In genomic region chr10:5774987-5775386, GRCh38 we compare ENCODE assay signal across 11 cellular contexts. TPM values are rescaled to one million over a fixed set of nuclear protein-coding genes. Genes with fewer than 3 reads are reported as not detected.
DNase-seq lines count a peak whose midpoint lies in the region; ATAC-seq and TF ChIP-seq lines count a peak whose summit lies in the region.
"Had no signal": no experiment of that assay in that cellular context is flagged by ENCODE, and none has a peak within 500 bp of the region (broad histone marks: within the 10 kb centered on the region; RNA-seq: fewer than 3 reads in every experiment).

No MANE protein-coding gene starts in this region.

- H3K9me3 ChIP-seq in GM23248 (ENCODE audit: low read depth) (no peaks in the 10 kb centered on the region), gastrocnemius medialis (no peaks in the 10 kb centered on the region)
- no peaks in the 10 kb centered on the region for H3K9me3 ChIP-seq in naive thymus-derived CD4-positive, alpha-beta T cell (ENCODE audit: control insufficient read depth in 2 of 3, low read length in 3 of 3)

- peaks cover 67% of the 10 kb centered on the region for H3F3A ChIP-seq in GM23248 (ENCODE audit: insufficient read depth)

- peaks cover 98% of the 10 kb centered on the region for H3K79me2 ChIP-seq in GM23248 (ENCODE audit: insufficient read depth)

- TF ChIP-seq POLR2A in gastrocnemius medialis (IDR thresholded peaks at IDR 0.05) = no peak

- no peaks in the 10 kb centered on the region for H3K9me2 ChIP-seq in GM23248 (ENCODE audit: insufficient read depth)

- 92% methylated on average over 7 of the region's 7 CpGs for WGBS in GM23248 (ENCODE audit: low coverage in 1 of 2, low lambda C conversion rate in 2 of 2, missing lambda C conversion rate in 2 of 2), 2 experiments

- no peak overlapping the region for H3K9ac ChIP-seq in GM23248

- peak overlapping the region; percentile 92 for H3K27ac ChIP-seq in GM23248
- peak overlapping the region; percentile 72 for H3K27ac ChIP-seq in naive thymus-derived CD4-positive, alpha-beta T cell (ENCODE audit: low read depth, low read length)
- no peak overlapping the region for H3K27ac ChIP-seq in gastrocnemius medialis

- no peak for ATAC-seq in naive thymus-derived CD4-positive, alpha-beta T cell
- no peak for ATAC-seq in GM18520 (IDR thresholded peaks at IDR 0.05; ENCODE audit: unreplicated experiment)
- ATAC-seq in gastrocnemius medialis = no peak

- no peak overlapping the region for H2AFZ ChIP-seq in GM23248

- H3K9me3 Mint-ChIP-seq in CD14-positive monocyte = no peaks in the 10 kb centered on the region
- H3K9me3 Mint-ChIP-seq in activated naive CD8-positive, alpha-beta T cell (ENCODE audit: low read depth) = no peaks in the 10 kb centered on the region
- peaks cover 0 to 4% (median 0%) of the 10 kb centered on the region in 11 donors for H3K9me3 Mint-ChIP-seq in naive thymus-derived CD4-positive, alpha-beta T cell

- H3K4me1 Mint-ChIP-seq in CD14-positive monocyte = peaks cover 17% of the 10 kb centered on the region
- H3K4me1 Mint-ChIP-seq in activated naive CD8-positive, alpha-beta T cell (ENCODE audit: low read depth) = peaks cover 43% of the 10 kb centered on the region
- peaks cover 23 to 64% (median 54%) of the 10 kb centered on the region in 7 donors for H3K4me1 Mint-ChIP-seq in naive thymus-derived CD4-positive, alpha-beta T cell

- DNase-seq in CD14-positive monocyte (ENCODE audit: low spot score) = no peak
- no peak for DNase-seq in GM23248
- no peak for DNase-seq in naive thymus-derived CD4-positive, alpha-beta T cell
- no peak for DNase-seq in activated effector memory CD4-positive, alpha-beta T cell treated with anti-CD3 and anti-CD28 coated beads, Interleukin-2, amount 50 U/mL, for 16 hours
- DNase-seq in NCI-H82 treated with DMSO at 0.1 percent for 48 hours (lab: John Stamatoyannopoulos, UW; ENCODE audit: unreplicated experiment) = no peak
- DNase-seq in gastrocnemius medialis = no peak
- DNase-seq: NCI-H1092, retina had no signal

- H3K36me3 Mint-ChIP-seq in CD14-positive monocyte = peaks cover 63 to 80% of the 10 kb centered on the region in 2 donors
- peaks cover 15% of the 10 kb centered on the region for H3K36me3 Mint-ChIP-seq in activated naive CD8-positive, alpha-beta T cell
- H3K36me3 Mint-ChIP-seq in naive thymus-derived CD4-positive, alpha-beta T cell = peaks cover 0 to 51% (median 30%) of the 10 kb centered on the region in 5 donors

- H3K4me3 ChIP-seq in GM23248 (no peak overlapping the region), gastrocnemius medialis (no peak overlapping the region)
- H3K4me3 ChIP-seq in naive thymus-derived CD4-positive, alpha-beta T cell (ENCODE audit: low read length) = no peak overlapping the region
- H3K4me3 ChIP-seq: BLaER1 treated with 17β-estradiol and CSF1 and Interleukin-3, amounts not matched to agents 10 nM and 100 nM had no signal

- H3K27ac Mint-ChIP-seq in CD14-positive monocyte = peak overlapping the region in 4 of 7 donors; percentile 6 to 81 (median 66)
- peak overlapping the region; percentile 83 for H3K27ac Mint-ChIP-seq in activated naive CD8-positive, alpha-beta T cell
- H3K27ac Mint-ChIP-seq in naive thymus-derived CD4-positive, alpha-beta T cell = peak overlapping the region; percentile 83 to 95 (median 94)

- peaks cover 27% of the 10 kb centered on the region for H4K20me1 ChIP-seq in GM23248 (ENCODE audit: insufficient read depth)

- no peak overlapping the region for H3K4me3 Mint-ChIP-seq in CD14-positive monocyte
- no peak overlapping the region for H3K4me3 Mint-ChIP-seq in activated naive CD8-positive, alpha-beta T cell
- H3K4me3 Mint-ChIP-seq in naive thymus-derived CD4-positive, alpha-beta T cell = peak overlapping the region in 7 of 10 donors; percentile 70 to 82 (median 78)

- in situ Hi-C loops in GM23248 (cut with MboI) = no loop called here
- in situ Hi-C loops in gastrocnemius medialis (cut with MboI; ENCODE audit: low sequenced_read_pairs in 4 of 4) = no loop called here

- intact Hi-C loops in CD14-positive monocyte (cut with micrococcal nuclease) = no loop called here
- intact Hi-C loops in naive thymus-derived CD4-positive, alpha-beta T cell (cut with micrococcal nuclease) = loop anchor here (1.0 to 5.0 kb wide), 6 partner anchors 14 to 98 kb away; partner anchors contain the start of genes GDI2 (in 2 of the 2) and TASOR2 (in 2 of the 2)
- intact Hi-C loops in gastrocnemius medialis (cut with DNase I; ENCODE audit: low total_unique reads) = no loop called here

- H3K36me3 ChIP-seq in GM23248 (ENCODE audit: low read depth) (peaks cover 18% of the 10 kb centered on the region; the same call in 1 of the 2 replicates), gastrocnemius medialis (peaks cover 0 to 19% of the 10 kb centered on the region in 2 donors)
- H3K36me3 ChIP-seq in naive thymus-derived CD4-positive, alpha-beta T cell (ENCODE audit: control insufficient read depth in 2 of 3, insufficient read depth in 3 of 3, low read length in 3 of 3) = peaks cover 0 to 13% (median 5%) of the 10 kb centered on the region in 3 experiments

- peaks cover 0 to 1% (median 0%) of the 10 kb centered on the region in 3 donors for H3K27me3 Mint-ChIP-seq in CD14-positive monocyte (ENCODE audit: low read depth in 3 of 3)
- no peaks in the 10 kb centered on the region for H3K27me3 Mint-ChIP-seq in activated naive CD8-positive, alpha-beta T cell
- no peaks in the 10 kb centered on the region for H3K27me3 Mint-ChIP-seq in naive thymus-derived CD4-positive, alpha-beta T cell

- CTCF ChIA-PET in naive thymus-derived CD4-positive, alpha-beta T cell (lab: Charles Lee) = no interaction called here

- H3K27me3 ChIP-seq in GM23248 (replicated peaks; ENCODE audit: insufficient read depth) = no peaks in the 10 kb centered on the region
- H3K27me3 ChIP-seq in naive thymus-derived CD4-positive, alpha-beta T cell (ENCODE audit: control insufficient read depth in 2 of 2, insufficient read depth in 2 of 2, low read length in 2 of 2) = no peaks in the 10 kb centered on the region
- no peaks in the 10 kb centered on the region for H3K27me3 ChIP-seq in gastrocnemius medialis
- H3K27me3 ChIP-seq: BLaER1 treated with 17β-estradiol and CSF1 and Interleukin-3, amounts not matched to agents 10 nM and 100 nM had no signal

- POLR2A ChIA-PET in naive thymus-derived CD4-positive, alpha-beta T cell (lab: Charles Lee) = interaction anchor here (2.0 to 3.2 kb wide), 2 partner anchors 35 to 39 kb away, joined by 14 read pairs; partner anchors contain the start of gene GDI2

- TF ChIP-seq CTCF in CD14-positive monocyte (IDR thresholded peaks at IDR 0.05) (no peak), gastrocnemius medialis (IDR thresholded peaks at IDR 0.05 in 4 of 5, conservative IDR thresholded peaks at IDR 0.05 in 1 of 5) (no peak)

- H3K4me1 ChIP-seq in GM23248 (ENCODE audit: insufficient read depth) (peaks cover 24% of the 10 kb centered on the region), gastrocnemius medialis (peaks cover 19 to 25% of the 10 kb centered on the region in 2 donors)
- peaks cover 15 to 23% of the 10 kb centered on the region in 2 donors for H3K4me1 ChIP-seq in naive thymus-derived CD4-positive, alpha-beta T cell (ENCODE audit: control insufficient read depth in 2 of 2, insufficient read depth in 2 of 2, low read length in 2 of 2)

- no peak overlapping the region for H3K4me2 ChIP-seq in GM23248 (ENCODE audit: unreplicated experiment)

RNA-seq across cellular contexts. Expression of gene GDI2, which starts 38.2 kb away (rescaled TPM):
- polyA plus RNA-seq in CD14-positive monocyte = 100 to 1,000 TPM; 316 to 320 TPM
- 311 and 350 TPM in 2 replicates for total RNA-seq in GM23248 (2014; rRNA removed; shearing (Covaris generic))
- 195 and 206 TPM in 2 replicates for polyA plus RNA-seq in GM23248 (2016; fragmentation: Nextera tagmentation; extraction: Ambion mirVana)
- total RNA-seq in naive thymus-derived CD4-positive, alpha-beta T cell = 100 to 1,000 TPM in 4 of 5 experiments, 10 to 100 TPM in 1; 85.3 to 236 (median 121) TPM
- 100 to 1,000 TPM; 144 to 186 TPM for polyA plus RNA-seq in naive thymus-derived CD4-positive, alpha-beta T cell
- total RNA-seq in gastrocnemius medialis = 100 to 1,000 TPM; 143 to 197 (median 171) TPM

Comparison
In these comparisons a context has a peak if more than half of its experiments do, and no peak if none do; other contexts are left out.
1. H3K4me3 Mint-ChIP-seq: peak in naive thymus-derived CD4-positive, alpha-beta T cell (7 of 10); none in CD14-positive monocyte (0 of 2) and activated naive CD8-positive, alpha-beta T cell (single experiment).
2. H3K27ac ChIP-seq: peak in GM23248 (single experiment) and naive thymus-derived CD4-positive, alpha-beta T cell (single experiment); none in gastrocnemius medialis (0 of 4).
3. intact Hi-C loops: an anchor here in naive thymus-derived CD4-positive, alpha-beta T cell (1.0 to 5.0 kb wide); none called in CD14-positive monocyte and gastrocnemius medialis.
4. Peak in every context shown above with its lines, with median percentiles within 50 percentile points of each other: H3K27ac Mint-ChIP-seq.